In genomic region chr5:68248896-68249295, GRCh38 we compare ENCODE assay signal across 29 cellular contexts. TPM values are rescaled to one million over a fixed set of nuclear protein-coding genes. Genes with fewer than 3 reads are reported as not detected.
DNase-seq lines count a peak whose midpoint lies in the region; TF ChIP-seq lines count a peak whose summit lies in the region.
"Had no signal": no experiment of that assay in that cellular context is flagged by ENCODE, and none has a peak within 500 bp of the region (broad histone marks: within the 10 kb centered on the region; RNA-seq: fewer than 3 reads in every experiment).

No MANE protein-coding gene starts in this region.

- H3K9me3 Mint-ChIP-seq in activated T-cell treated with anti-CD3 and anti-CD28 coated beads, Interleukin-2, amount 50 U/mL, for 24 hours = no peaks in the 10 kb centered on the region
- no peaks in the 10 kb centered on the region for H3K9me3 Mint-ChIP-seq in T-helper 2 cell treated with Interferon-gamma antibody and Interleukin-4, amounts not matched to agents 5 μg/mL and 100 μg/mL, for 36 hours
- H3K9me3 Mint-ChIP-seq in osteocyte (ENCODE audit: unreplicated experiment) = no peaks in the 10 kb centered on the region
- H3K9me3 Mint-ChIP-seq: activated naive CD8-positive, alpha-beta T cell treated with anti-CD3 and anti-CD28 coated beads, Interleukin-2, amount 10 ng/mL, durations not matched to agents 7 days and 5 days; activated T-helper 2 cell treated with anti-CD3 and anti-CD28 coated beads, Interferon-gamma antibody, Interleukin-2, Interleukin-4, amounts not matched to agents 10 μg/mL and 5 μg/mL and 100 μg/mL, durations not matched to agents 14 hours and 24 hours and 36 hours; CD4-positive, CD25-positive, alpha-beta regulatory T cell; neural crest cell; stimulated activated naive B cell treated with anti-CD40 and anti-IgM and Interleukin-4, amounts not matched to agents 10 μg/mL and 1 μg/mL and 100 μg/mL, for 72 hours had no signal

- no peak overlapping the region for H4K8ac ChIP-seq in mesendoderm (ENCODE audit: low read depth, low read length)

- H3K4ac ChIP-seq in mesendoderm (ENCODE audit: low read depth, low read length) = no peak overlapping the region

- peaks cover 3% of the 10 kb centered on the region for H3K36me3 Mint-ChIP-seq in activated T-cell treated with anti-CD3 and anti-CD28 coated beads, Interleukin-2, amount 50 U/mL, for 24 hours (ENCODE audit: low read depth)
- peaks cover 5% of the 10 kb centered on the region for H3K36me3 Mint-ChIP-seq in T-helper 2 cell treated with Interferon-gamma antibody and Interleukin-4, amounts not matched to agents 5 μg/mL and 100 μg/mL, for 36 hours (ENCODE audit: low read depth)
- no peaks in the 10 kb centered on the region for H3K36me3 Mint-ChIP-seq in osteocyte (ENCODE audit: unreplicated experiment)

- no peak overlapping the region for H3K4me3 Mint-ChIP-seq in activated T-cell treated with anti-CD3 and anti-CD28 coated beads, Interleukin-2, amount 50 U/mL, for 24 hours
- H3K4me3 Mint-ChIP-seq in T-helper 2 cell treated with Interferon-gamma antibody and Interleukin-4, amounts not matched to agents 5 μg/mL and 100 μg/mL, for 36 hours = no peak overlapping the region
- H3K4me3 Mint-ChIP-seq in osteocyte (ENCODE audit: unreplicated experiment) = no peak overlapping the region
- H3K4me3 Mint-ChIP-seq: activated naive CD8-positive, alpha-beta T cell treated with anti-CD3 and anti-CD28 coated beads, Interleukin-2, amount 10 ng/mL, durations not matched to agents 7 days and 5 days; neural crest cell; stimulated activated naive B cell treated with anti-CD40 and anti-IgM and Interleukin-4, amounts not matched to agents 10 μg/mL and 1 μg/mL and 100 μg/mL, for 72 hours had no signal

- H2BK5ac ChIP-seq in mesendoderm (ENCODE audit: low read length) = no peak overlapping the region

- H3F3A ChIP-seq in Loucy (ENCODE audit: low read depth) = no peaks in the 10 kb centered on the region

- no peak overlapping the region for H3K23ac ChIP-seq in mesendoderm (ENCODE audit: low read length)

- no peak for TF ChIP-seq POLR2A in esophagus muscularis mucosa (IDR thresholded peaks at IDR 0.05; ENCODE audit: low read depth)
- no peak for TF ChIP-seq POLR2A in sigmoid colon (IDR thresholded peaks at IDR 0.05)

- peak overlapping the region; percentile 31 for H3K27ac Mint-ChIP-seq in activated T-cell treated with anti-CD3 and anti-CD28 coated beads, Interleukin-2, amount 50 U/mL, for 24 hours
- no peak overlapping the region for H3K27ac Mint-ChIP-seq in T-helper 2 cell treated with Interferon-gamma antibody and Interleukin-4, amounts not matched to agents 5 μg/mL and 100 μg/mL, for 36 hours
- H3K27ac Mint-ChIP-seq in osteocyte (ENCODE audit: unreplicated experiment) = no peak overlapping the region
- H3K27ac Mint-ChIP-seq: activated naive CD8-positive, alpha-beta T cell treated with anti-CD3 and anti-CD28 coated beads, Interleukin-2, amount 10 ng/mL, durations not matched to agents 7 days and 5 days; activated T-helper 2 cell treated with anti-CD3 and anti-CD28 coated beads, Interferon-gamma antibody, Interleukin-2, Interleukin-4, amounts not matched to agents 10 μg/mL and 5 μg/mL and 100 μg/mL, durations not matched to agents 14 hours and 24 hours and 36 hours; stimulated activated naive B cell treated with anti-CD40 and anti-IgM and Interleukin-4, amounts not matched to agents 10 μg/mL and 1 μg/mL and 100 μg/mL, for 72 hours had no signal

- H2AFZ ChIP-seq in Loucy (ENCODE audit: low read length) = no peak overlapping the region
- H2AFZ ChIP-seq: parathyroid adenoma, PC-9 had no signal

- H2BK120ac ChIP-seq in mesendoderm (ENCODE audit: low read depth, low read length) = no peak overlapping the region

- intact Hi-C loops in esophagus muscularis mucosa (cut with DNase I) = loop anchor here (10.0 kb wide), 1 partner anchor 554 kb away; no protein-coding TSS in a partner anchor
- intact Hi-C loops in sigmoid colon (cut with DNase I) = loop anchor here (10.0 kb wide), 1 partner anchor 224 kb away; no protein-coding TSS in a partner anchor

- H2BK15ac ChIP-seq in mesendoderm (replicated peaks; ENCODE audit: low read depth) = no peak overlapping the region

- H3K79me1 ChIP-seq in mesendoderm (ENCODE audit: low read length) = peaks cover 2% of the 10 kb centered on the region

- H3K9me3 ChIP-seq in Loucy (ENCODE audit: insufficient read depth, low read depth, low read length) (no peaks in the 10 kb centered on the region), esophagus muscularis mucosa (no peaks in the 10 kb centered on the region), sigmoid colon (no peaks in the 10 kb centered on the region)
- H3K9me3 ChIP-seq: ascending aorta, upper lobe of right lung had no signal

- no peak overlapping the region for H3K4me3 ChIP-seq in Loucy (ENCODE audit: low read length, poor library complexity, severe bottlenecking)
- no peak overlapping the region for H3K4me3 ChIP-seq in esophagus muscularis mucosa
- H3K4me3 ChIP-seq in sigmoid colon = no peak overlapping the region
- no peak overlapping the region for H3K4me3 ChIP-seq in mesendoderm (ENCODE audit: low read length)
- H3K4me3 ChIP-seq: ascending aorta, cardiac muscle cell, PC-9, upper lobe of right lung had no signal

- H3K4me1 ChIP-seq in Loucy (ENCODE audit: insufficient read depth, low read length, poor library complexity, severe bottlenecking) (peaks cover 80% of the 10 kb centered on the region), esophagus muscularis mucosa (peaks cover 71 to 100% (median 99%) of the 10 kb centered on the region in 4 donors), sigmoid colon (peaks cover 0 to 89% (median 75%) of the 10 kb centered on the region in 4 donors), mesendoderm (ENCODE audit: control insufficient read depth, low read depth, low read length) (peaks cover 21% of the 10 kb centered on the region)

- H3K27me3 Mint-ChIP-seq in activated T-cell treated with anti-CD3 and anti-CD28 coated beads, Interleukin-2, amount 50 U/mL, for 24 hours = no peaks in the 10 kb centered on the region
- H3K27me3 Mint-ChIP-seq in T-helper 2 cell treated with Interferon-gamma antibody and Interleukin-4, amounts not matched to agents 5 μg/mL and 100 μg/mL, for 36 hours (ENCODE audit: low read depth) = no peaks in the 10 kb centered on the region
- no peaks in the 10 kb centered on the region for H3K27me3 Mint-ChIP-seq in osteocyte (ENCODE audit: unreplicated experiment)
- H3K27me3 Mint-ChIP-seq: activated naive CD8-positive, alpha-beta T cell treated with anti-CD3 and anti-CD28 coated beads, Interleukin-2, amount 10 ng/mL, durations not matched to agents 7 days and 5 days; CD4-positive, CD25-positive, alpha-beta regulatory T cell; stimulated activated naive B cell treated with anti-CD40 and anti-IgM and Interleukin-4, amounts not matched to agents 10 μg/mL and 1 μg/mL and 100 μg/mL, for 72 hours had no signal

- no peak overlapping the region for H2AK5ac ChIP-seq in mesendoderm (ENCODE audit: low read length)

- DNase-seq in activated T-cell treated with anti-CD3 and anti-CD28 coated beads, Interleukin-2, amount 50 U/mL, for 24 hours = no peak
- DNase-seq in activated T-cell treated with anti-CD3 and anti-CD28 coated beads for 4 hours = no peak
- DNase-seq in esophagus muscularis mucosa (ENCODE audit: extremely low spot score) = no peak
- no peak for DNase-seq in sigmoid colon
- DNase-seq in T-helper 2 cell treated with Interferon-gamma antibody and Interleukin-4, amounts not matched to agents 5 μg/mL and 100 μg/mL, for 36 hours (ENCODE audit: low spot score) = no peak
- no peak for DNase-seq in osteocyte (ENCODE audit: extremely low spot score, unreplicated experiment)
- DNase-seq in mesendoderm = no peak
- DNase-seq: 8988T; activated CD4-positive, alpha-beta T cell treated with anti-CD3 and anti-CD28 coated beads, Interleukin-2, amount 50 U/mL, for 1 hour; activated naive CD8-positive, alpha-beta T cell treated with anti-CD3 and anti-CD28 coated beads, Interleukin-2, amount 10 ng/mL, durations not matched to agents 7 days and 5 days; CD4-positive, CD25-positive, alpha-beta regulatory T cell; cortex of kidney; DMS 273 treated with DMSO at 0.1 percent for 48 hours; islet precursor cell; NCI-H146; NCI-H446 treated with DMSO at 0.1 percent for 48 hours; PC-9; SHP77; stimulated activated CD4-positive, alpha-beta T cell treated with anti-CD3 and anti-CD28 coated beads, Interleukin-4, amount 100 ng/mL, for 24 hours; stimulated activated naive B cell treated with anti-CD40 and anti-IgM and Interleukin-4, amounts not matched to agents 10 μg/mL and 1 μg/mL and 100 μg/mL, for 72 hours; T1000; upper lobe of right lung had no signal

- WGBS in esophagus muscularis mucosa = 96% methylated on average over 2 of the region's 2 CpGs
- WGBS in sigmoid colon, 2 donors = 25 to 78% methylated on average over 2 of the region's 2 CpGs
- no CpG with 5 or more reads among the region's 2 CpGs for WGBS in mesendoderm (ENCODE audit: extremely low coverage, insufficient coverage, low lambda C conversion rate)

- H3K27me3 ChIP-seq in Loucy (ENCODE audit: insufficient read depth, low read length, poor library complexity, severe bottlenecking) = no peaks in the 10 kb centered on the region
- no peaks in the 10 kb centered on the region for H3K27me3 ChIP-seq in esophagus muscularis mucosa
- no peaks in the 10 kb centered on the region for H3K27me3 ChIP-seq in sigmoid colon
- H3K27me3 ChIP-seq in mesendoderm (ENCODE audit: insufficient read depth, low read length, poor library complexity) = no peaks in the 10 kb centered on the region
- H3K27me3 ChIP-seq: ascending aorta, cardiac muscle cell, upper lobe of right lung had no signal

- no peak overlapping the region for H3K18ac ChIP-seq in mesendoderm (ENCODE audit: low read length)

- peaks cover 80% of the 10 kb centered on the region for H3K4me1 Mint-ChIP-seq in activated T-cell treated with anti-CD3 and anti-CD28 coated beads, Interleukin-2, amount 50 U/mL, for 24 hours (ENCODE audit: low read depth)
- H3K4me1 Mint-ChIP-seq in T-helper 2 cell treated with Interferon-gamma antibody and Interleukin-4, amounts not matched to agents 5 μg/mL and 100 μg/mL, for 36 hours (ENCODE audit: low read depth) = peaks cover 58% of the 10 kb centered on the region
- peaks cover 60% of the 10 kb centered on the region for H3K4me1 Mint-ChIP-seq in osteocyte (ENCODE audit: unreplicated experiment)

- H3K79me2 ChIP-seq in Loucy (ENCODE audit: insufficient read depth, low read length) = peaks cover 100% of the 10 kb centered on the region
- peaks cover 5% of the 10 kb centered on the region for H3K79me2 ChIP-seq in mesendoderm (ENCODE audit: control insufficient read depth, insufficient read depth, low read length)

- no peak overlapping the region for H4K5ac ChIP-seq in mesendoderm (ENCODE audit: low read length)

- no peak overlapping the region for H3K56ac ChIP-seq in mesendoderm (ENCODE audit: low read length)

- H3K27ac ChIP-seq in esophagus muscularis mucosa (replicated peaks in 1 of 4) = peak overlapping the region in 3 of 4 donors; percentile 74 to 82 (median 82)
- H3K27ac ChIP-seq in sigmoid colon = peak overlapping the region in 3 of 4 donors; percentile 67 to 83 (median 80)
- H3K27ac ChIP-seq in mesendoderm (ENCODE audit: low read depth, low read length) = no peak overlapping the region
- H3K27ac ChIP-seq: cardiac muscle cell, HL-60, parathyroid adenoma, PC-9 had no signal

- peak overlapping the region; percentile 7 for H3K4me2 ChIP-seq in Loucy (ENCODE audit: low read depth, low read length, poor library complexity, severe bottlenecking)
- H3K4me2 ChIP-seq in mesendoderm (ENCODE audit: low read length) = no peak overlapping the region
- H3K4me2 ChIP-seq: PC-9 had no signal

- H4K20me1 ChIP-seq in Loucy (ENCODE audit: insufficient read depth, low read length, poor library complexity, severe bottlenecking) = peaks cover 36% of the 10 kb centered on the region

- TF ChIP-seq CTCF in Loucy (conservative IDR thresholded peaks at IDR 0.05; ENCODE audit: low read length) = no peak
- TF ChIP-seq CTCF in esophagus muscularis mucosa (IDR thresholded peaks at IDR 0.05) = no peak
- TF ChIP-seq CTCF in sigmoid colon (IDR thresholded peaks at IDR 0.05) = no peak
- no peak for TF ChIP-seq CTCF in osteocyte (IDR thresholded peaks at IDR 0.05)

- no peaks in the 10 kb centered on the region for H3K36me3 ChIP-seq in Loucy (ENCODE audit: insufficient read depth, low read length)
- peaks cover 0 to 4% (median 0%) of the 10 kb centered on the region in 4 donors for H3K36me3 ChIP-seq in esophagus muscularis mucosa
- no peaks in the 10 kb centered on the region for H3K36me3 ChIP-seq in sigmoid colon
- H3K36me3 ChIP-seq in mesendoderm (ENCODE audit: control insufficient read depth, insufficient read depth, low read length) = no peaks in the 10 kb centered on the region
- H3K36me3 ChIP-seq: ascending aorta, cardiac muscle cell, upper lobe of right lung had no signal

- TF ChIP-seq EP300 in esophagus muscularis mucosa (IDR thresholded peaks at IDR 0.05) = no peak
- no peak for TF ChIP-seq EP300 in sigmoid colon (IDR thresholded peaks at IDR 0.05)

- H3K9ac ChIP-seq in Loucy (ENCODE audit: low read depth, low read length, poor library complexity, severe bottlenecking) (no peak overlapping the region), mesendoderm (ENCODE audit: low read length) (no peak overlapping the region)
- H3K9ac ChIP-seq: parathyroid adenoma had no signal

- no peaks in the 10 kb centered on the region for H3K9me2 ChIP-seq in Loucy (replicated peaks; ENCODE audit: low read depth, low read length)

RNA-seq across cellular contexts. Expression of gene PIK3R1, which starts 33.3 kb away (rescaled TPM):
- 100 to 1,000 TPM; 244 to 563 (median 329) TPM for total RNA-seq in esophagus muscularis mucosa
- 100 to 1,000 TPM; 177 to 227 (median 190) TPM for total RNA-seq in sigmoid colon
- 10 to 100 TPM in 2 of 3 donors, 1 to 10 TPM in 1; 9.2 to 28.5 (median 13.2) TPM for polyA plus RNA-seq in sigmoid colon
- total RNA-seq in osteocyte = 27.4 and 29.2 TPM in 2 replicates
- 22.1 TPM for polyA plus RNA-seq in mesendoderm (2013, experiment 1 of 2)
- 22.7 TPM for polyA plus RNA-seq in mesendoderm (2013, experiment 2 of 2)
